Comparison of ENCODE assay signal across 15 cellular contexts in genomic region chr17:46819906-46820351, GRCh38. TPM values are rescaled to one million over a fixed set of nuclear protein-coding genes. Genes with fewer than 3 reads are reported as not detected.
DNase-seq lines count a peak whose midpoint lies in the region; ATAC-seq and TF ChIP-seq lines count a peak whose summit lies in the region.
"Had no signal": no experiment of that assay in that cellular context is flagged by ENCODE, and none has a peak within 500 bp of the region (broad histone marks: within the 10 kb centered on the region; RNA-seq: fewer than 3 reads in every experiment).

No MANE protein-coding gene starts in this region.

- ATAC-seq in activated T-cell treated with anti-CD3 and anti-CD28 coated beads, Interleukin-2, amount 50 U/mL, for 72 hours (replicated peaks in 1 of 2), result no peak
- ATAC-seq in HG03196 (IDR thresholded peaks at IDR 0.05; ENCODE audit: unreplicated experiment) (no peak), GM18517 (IDR thresholded peaks at IDR 0.05; ENCODE audit: unreplicated experiment) (no peak)

- no peaks in the 10 kb centered on the region for H4K20me1 ChIP-seq in smooth muscle cell (ENCODE audit: low read depth)

- no peak for DNase-seq in activated T-cell treated with anti-CD3 and anti-CD28 coated beads, Interleukin-2, amount 50 U/mL, for 72 hours
- DNase-seq in activated T-cell treated with anti-CD3 and anti-CD28 coated beads, Interleukin-2, amount 50 U/mL, for 48 hours, result no peak
- DNase-seq in activated naive CD8-positive, alpha-beta T cell treated with anti-CD3 and anti-CD28 coated beads for 36 hours, result no peak
- no peak for DNase-seq in smooth muscle cell (lab: John Stamatoyannopoulos, UW; ENCODE audit: unreplicated experiment)
- no peak for DNase-seq in NCI-H2196 treated with DMSO at 0.1 percent for 48 hours (lab: John Stamatoyannopoulos, UW; ENCODE audit: unreplicated experiment)
- DNase-seq: effector memory CD4-positive, alpha-beta T cell; KG1; NCI-H1417 treated with DMSO at 0.1 percent for 48 hours; NCI-H345 had no signal

- no peaks in the 10 kb centered on the region for H3K36me3 Mint-ChIP-seq in activated T-cell treated with anti-CD3 and anti-CD28 coated beads, Interleukin-2, amount 50 U/mL, for 72 hours (ENCODE audit: insufficient read depth in 2 of 2)
- no peaks in the 10 kb centered on the region for H3K36me3 Mint-ChIP-seq in activated naive CD8-positive, alpha-beta T cell treated with anti-CD3 and anti-CD28 coated beads for 36 hours

- H3K9me3 Mint-ChIP-seq in activated T-cell treated with anti-CD3 and anti-CD28 coated beads, Interleukin-2, amount 50 U/mL, for 72 hours, result no peaks in the 10 kb centered on the region
- H3K9me3 Mint-ChIP-seq in activated naive CD8-positive, alpha-beta T cell treated with anti-CD3 and anti-CD28 coated beads for 36 hours, result no peaks in the 10 kb centered on the region
- H3K9me3 Mint-ChIP-seq: activated T-helper 2 cell treated with anti-CD3 and anti-CD28 coated beads, Interferon-gamma antibody, Interleukin-2, Interleukin-4, amounts not matched to agents 10 μg/mL and 5 μg/mL and 100 μg/mL, durations not matched to agents 14 hours and 24 hours and 36 hours had no signal

- H3K27me3 ChIP-seq in iPS-20b (ENCODE audit: insufficient read depth, low read length) (peaks cover 94% of the 10 kb centered on the region), smooth muscle cell (ENCODE audit: low read depth) (peaks cover 67% of the 10 kb centered on the region)

- H3K27ac ChIP-seq in iPS-20b (ENCODE audit: low read length) (no peak overlapping the region), smooth muscle cell (ENCODE audit: low read depth) (no peak overlapping the region)

- WGBS in smooth muscle cell (ENCODE audit: low lambda C conversion rate), result 15% methylated on average over 21 of the region's 24 CpGs

- H3K9me3 ChIP-seq in iPS-20b (ENCODE audit: insufficient read depth, low read depth, low read length) (no peaks in the 10 kb centered on the region), smooth muscle cell (replicated peaks; ENCODE audit: low read depth) (no peaks in the 10 kb centered on the region)

- H3K79me2 ChIP-seq in smooth muscle cell (ENCODE audit: low read depth), result no peaks in the 10 kb centered on the region

- H2AFZ ChIP-seq in smooth muscle cell (ENCODE audit: low read depth), result peak overlapping the region; percentile 60

- H3K27me3 Mint-ChIP-seq in activated T-cell treated with anti-CD3 and anti-CD28 coated beads, Interleukin-2, amount 50 U/mL, for 72 hours (ENCODE audit: low read depth), result peaks cover 59% of the 10 kb centered on the region
- H3K27me3 Mint-ChIP-seq in activated naive CD8-positive, alpha-beta T cell treated with anti-CD3 and anti-CD28 coated beads for 36 hours, result peaks cover 83% of the 10 kb centered on the region

- peak overlapping the region; percentile 73 to 82 for H3K4me3 Mint-ChIP-seq in activated T-cell treated with anti-CD3 and anti-CD28 coated beads, Interleukin-2, amount 50 U/mL, for 72 hours
- H3K4me3 Mint-ChIP-seq in activated naive CD8-positive, alpha-beta T cell treated with anti-CD3 and anti-CD28 coated beads for 36 hours, result peak overlapping the region; percentile 61

- TF ChIP-seq CTCF in smooth muscle cell (IDR thresholded peaks at IDR 0.05; ENCODE audit: borderline replicate concordance, insufficient read depth, poor library complexity, severe bottlenecking), result no peak

- H3K27ac Mint-ChIP-seq in activated T-cell treated with anti-CD3 and anti-CD28 coated beads, Interleukin-2, amount 50 U/mL, for 72 hours, result no peak overlapping the region
- H3K27ac Mint-ChIP-seq in activated naive CD8-positive, alpha-beta T cell treated with anti-CD3 and anti-CD28 coated beads for 36 hours, result no peak overlapping the region
- H3K27ac Mint-ChIP-seq: activated T-helper 2 cell treated with anti-CD3 and anti-CD28 coated beads, Interferon-gamma antibody, Interleukin-2, Interleukin-4, amounts not matched to agents 10 μg/mL and 5 μg/mL and 100 μg/mL, durations not matched to agents 14 hours and 24 hours and 36 hours had no signal

- H3K36me3 ChIP-seq in iPS-20b (ENCODE audit: insufficient read depth, low read depth, low read length) (no peaks in the 10 kb centered on the region), smooth muscle cell (ENCODE audit: low read depth) (no peaks in the 10 kb centered on the region)

- peaks cover 23% of the 10 kb centered on the region for H3K4me1 ChIP-seq in iPS-20b (ENCODE audit: insufficient read depth, low read length)
- H3K4me1 ChIP-seq in smooth muscle cell (ENCODE audit: low read depth), result peaks cover 17% of the 10 kb centered on the region

- H3K4me3 ChIP-seq in iPS-20b (ENCODE audit: low read length) (peak overlapping the region; percentile 75), smooth muscle cell (peak overlapping the region; percentile 53)

- no peaks in the 10 kb centered on the region for H3F3A ChIP-seq in smooth muscle cell (ENCODE audit: low read depth)

- peak overlapping the region; percentile 40; the same call in 1 of the 2 replicates for H3K9ac ChIP-seq in iPS-20b (ENCODE audit: low read depth, low read length)
- H3K9ac ChIP-seq in smooth muscle cell (ENCODE audit: low read depth), result no peak overlapping the region

- H3K4me1 Mint-ChIP-seq in activated T-cell treated with anti-CD3 and anti-CD28 coated beads, Interleukin-2, amount 50 U/mL, for 72 hours (ENCODE audit: low read depth), result peaks cover 29% of the 10 kb centered on the region
- H3K4me1 Mint-ChIP-seq in activated naive CD8-positive, alpha-beta T cell treated with anti-CD3 and anti-CD28 coated beads for 36 hours, result peaks cover 28% of the 10 kb centered on the region

- peak overlapping the region; percentile 96 for H3K4me2 ChIP-seq in smooth muscle cell

RNA-seq across cellular contexts. Expression of gene WNT3, which starts 1.4 kb away (rescaled TPM):
- under 1 TPM; 0.14 to 0.53 TPM for total RNA-seq in activated T-cell treated with anti-CD3 and anti-CD28 coated beads, Interleukin-2, amount 50 U/mL, for 72 hours
- under 1 TPM; 0.06 to 0.08 TPM for total RNA-seq in activated naive CD8-positive, alpha-beta T cell treated with anti-CD3 and anti-CD28 coated beads for 36 hours
- 6.2 and 6.5 TPM in 2 replicates for total RNA-seq in smooth muscle cell
- polyA plus RNA-seq in smooth muscle cell, result 2.9 and 6.4 TPM in 2 replicates
- total RNA-seq: G401 had no signal

RNA-seq across cellular contexts. Expression of gene WNT9B, which starts 31.5 kb away (rescaled TPM):
- not detected for total RNA-seq in activated T-cell treated with anti-CD3 and anti-CD28 coated beads, Interleukin-2, amount 50 U/mL, for 72 hours
- total RNA-seq in activated naive CD8-positive, alpha-beta T cell treated with anti-CD3 and anti-CD28 coated beads for 36 hours, result not detected
- total RNA-seq in smooth muscle cell, result 0.72 TPM in 1 of 2 replicates, not detected in the other
- polyA plus RNA-seq in smooth muscle cell, result not detected in 2 replicates
- total RNA-seq: activated T-helper 2 cell treated with anti-CD3 and anti-CD28 coated beads, Interferon-gamma antibody, Interleukin-2, Interleukin-4, amounts not matched to agents 10 μg/mL and 5 μg/mL and 100 μg/mL, durations not matched to agents 14 hours and 24 hours and 36 hours; G401; urinary bladder had no signal
